1 cellular context compared by ENCODE assay signal in genomic region chr10:34249634-34250033, GRCh38.
TF ChIP-seq lines count a peak whose summit lies in the region.

No MANE protein-coding gene starts in this region.

TF ChIP-seq in K562, 482 proteins besides CTCF, POLR2A, EP300 and RAD21 (continued from another document):
- TF ChIP-seq CREB3 (tag; conservative IDR thresholded peaks at IDR 0.05; ENCODE audit: low read depth) (no peak), KLF1 (tag; IDR thresholded peaks at IDR 0.05) (no peak), PRPF4 (IDR thresholded peaks at IDR 0.05; ENCODE audit: insufficient read depth, low read depth, low read length, poor library complexity, severe bottlenecking) (no peak), MIER1 (IDR thresholded peaks at IDR 0.05; ENCODE audit: low read depth) (no peak), NR0B1 (IDR thresholded peaks at IDR 0.05; ENCODE audit: partially characterized antibody) (no peak), MLLT1 (IDR thresholded peaks at IDR 0.05) (no peak)
